Comparison of ENCODE assay signal across 1 cellular context in the genomic region with DNA sequence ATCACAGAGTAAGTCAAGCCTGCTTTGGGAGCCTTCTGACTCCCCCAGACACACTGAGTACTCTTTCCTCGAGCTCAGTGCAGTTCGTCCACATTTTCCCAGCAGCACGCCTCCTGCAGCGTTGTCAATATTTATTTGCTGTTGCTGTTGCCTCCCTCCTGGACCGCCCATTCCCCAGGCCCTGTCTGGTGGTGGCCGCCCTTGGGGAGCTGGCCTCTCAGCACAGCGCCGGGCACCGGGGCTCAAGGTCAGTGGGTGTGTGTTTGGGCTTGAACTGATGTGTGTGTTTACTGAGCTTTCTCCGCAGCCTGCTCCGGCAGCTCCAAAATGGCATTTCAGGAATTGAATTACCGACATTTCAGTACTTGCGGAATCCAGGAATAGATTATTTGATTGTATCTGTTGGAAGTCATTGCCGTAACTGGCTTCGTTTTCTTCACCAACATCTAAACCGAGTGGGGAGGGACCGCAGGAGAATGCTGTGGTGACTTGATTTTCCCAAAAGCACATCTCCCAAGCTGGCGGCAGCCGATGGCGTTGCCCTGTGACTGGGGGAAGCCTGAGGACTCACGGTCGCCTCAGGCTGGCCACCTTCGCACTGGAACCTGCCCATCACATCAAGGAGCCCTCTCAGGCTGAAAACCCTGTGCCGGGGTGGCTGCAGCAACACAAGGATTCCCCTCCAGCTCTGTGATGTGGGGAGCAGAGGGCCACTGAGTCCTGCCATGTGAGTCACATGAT.
A peak's percentile ranks its signal among the peaks of the same experiment; 100 is the strongest.
TF ChIP-seq lines count a peak whose summit lies in the region.

No MANE protein-coding gene starts in this region.

TF ChIP-seq in HepG2, 621 proteins besides CTCF, POLR2A, EP300 and RAD21 (continued from another document and continues in another):
- no peak for TF ChIP-seq SP1 (IDR thresholded peaks at IDR 0.05)
- TF ChIP-seq SP1 (CRISPR knock-in tag; IDR thresholded peaks at IDR 0.05) = peak; percentile 57; the same call in 1 of the 2 replicates
- TF ChIP-seq ZNF24 (IDR thresholded peaks at IDR 0.05) = no peak
- TF ChIP-seq CENPX (CRISPR knock-in tag; IDR thresholded peaks at IDR 0.05) = no peak
- no peak; the same call in 1 of the 2 replicates for TF ChIP-seq NAIF1 (CRISPR knock-in tag; IDR thresholded peaks at IDR 0.05; ENCODE audit: borderline replicate concordance)
- TF ChIP-seq, protein P1, sequence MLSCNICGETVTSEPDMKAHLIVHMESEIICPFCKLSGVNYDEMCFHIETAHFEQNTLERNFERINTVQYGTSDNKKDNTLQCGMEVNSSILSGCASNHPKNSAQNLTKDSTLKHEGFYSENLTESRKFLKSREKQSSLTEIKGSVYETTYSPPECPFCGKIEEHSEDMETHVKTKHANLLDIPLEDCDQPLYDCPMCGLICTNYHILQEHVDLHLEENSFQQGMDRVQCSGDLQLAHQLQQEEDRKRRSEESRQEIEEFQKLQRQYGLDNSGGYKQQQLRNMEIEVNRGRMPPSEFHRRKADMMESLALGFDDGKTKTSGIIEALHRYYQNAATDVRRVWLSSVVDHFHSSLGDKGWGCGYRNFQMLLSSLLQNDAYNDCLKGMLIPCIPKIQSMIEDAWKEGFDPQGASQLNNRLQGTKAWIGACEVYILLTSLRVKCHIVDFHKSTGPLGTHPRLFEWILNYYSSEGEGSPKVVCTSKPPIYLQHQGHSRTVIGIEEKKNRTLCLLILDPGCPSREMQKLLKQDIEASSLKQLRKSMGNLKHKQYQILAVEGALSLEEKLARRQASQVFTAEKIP (CRISPR knock-in tag; IDR thresholded peaks at IDR 0.05; ENCODE audit: borderline replicate concordance) = no peak
- TF ChIP-seq BATF2 (CRISPR knock-in tag; IDR thresholded peaks at IDR 0.05) = no peak; the same call in 1 of the 2 replicates
- 0 out of 2 replicates have a peak, but pooled peaks have one; percentile 19 for TF ChIP-seq MLXIP (CRISPR knock-in tag; IDR thresholded peaks at IDR 0.05; ENCODE audit: borderline replicate concordance)
- TF ChIP-seq ZNF460 (CRISPR knock-in tag; IDR thresholded peaks at IDR 0.05; ENCODE audit: borderline replicate concordance) = peak; percentile 73; the same call in 1 of the 2 replicates
- peak; percentile 95; the same call in 2 of the 3 replicates for TF ChIP-seq MXI1 (IDR thresholded peaks at IDR 0.05; ENCODE audit: borderline replicate concordance, low read depth, low read length)
- TF ChIP-seq TBX3 (IDR thresholded peaks at IDR 0.05; ENCODE audit: borderline replicate concordance) = peak; percentile 19; the same call in 1 of the 2 replicates
- TF ChIP-seq NFE2L1 (CRISPR knock-in tag; IDR thresholded peaks at IDR 0.05; ENCODE audit: borderline replicate concordance) = no peak
- TF ChIP-seq ZNF207 (IDR thresholded peaks at IDR 0.05; ENCODE audit: borderline replicate concordance) = no peak
- TF ChIP-seq SAFB2 (CRISPR knock-in tag; IDR thresholded peaks at IDR 0.05; ENCODE audit: borderline replicate concordance, low read depth) = no peak
- TF ChIP-seq ZBTB40 (IDR thresholded peaks at IDR 0.05) = no peak
- peak; percentile 45; the same call in 1 of the 2 replicates for TF ChIP-seq ZBTB40 (CRISPR knock-in tag; IDR thresholded peaks at IDR 0.05)
- peak; percentile 40 for TF ChIP-seq ZNF781 (CRISPR knock-in tag; IDR thresholded peaks at IDR 0.05; ENCODE audit: borderline replicate concordance, not compliant biosample characterization)
- TF ChIP-seq GTF3A (CRISPR knock-in tag; conservative IDR thresholded peaks at IDR 0.05) = no peak
- TF ChIP-seq, protein P2, sequence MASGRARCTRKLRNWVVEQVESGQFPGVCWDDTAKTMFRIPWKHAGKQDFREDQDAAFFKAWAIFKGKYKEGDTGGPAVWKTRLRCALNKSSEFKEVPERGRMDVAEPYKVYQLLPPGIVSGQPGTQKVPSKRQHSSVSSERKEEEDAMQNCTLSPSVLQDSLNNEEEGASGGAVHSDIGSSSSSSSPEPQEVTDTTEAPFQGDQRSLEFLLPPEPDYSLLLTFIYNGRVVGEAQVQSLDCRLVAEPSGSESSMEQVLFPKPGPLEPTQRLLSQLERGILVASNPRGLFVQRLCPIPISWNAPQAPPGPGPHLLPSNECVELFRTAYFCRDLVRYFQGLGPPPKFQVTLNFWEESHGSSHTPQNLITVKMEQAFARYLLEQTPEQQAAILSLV (CRISPR knock-in tag; IDR thresholded peaks at IDR 0.05; ENCODE audit: borderline replicate concordance) = peak; percentile 78; the same call in 1 of the 2 replicates
- no peak for TF ChIP-seq PCBP2 (optimal IDR thresholded peaks at IDR 0.05; ENCODE audit: low read depth, low read length, poor library complexity, severe bottlenecking)
- TF ChIP-seq ZNF510 (CRISPR knock-in tag; IDR thresholded peaks at IDR 0.05; ENCODE audit: low read depth) = no peak
- peak; percentile 56 for TF ChIP-seq ZNF891 (CRISPR knock-in tag; IDR thresholded peaks at IDR 0.05)
- TF ChIP-seq MAFK (conservative IDR thresholded peaks at IDR 0.05 in 1 of 2, IDR thresholded peaks at IDR 0.05 in 1 of 2; ENCODE audit: low read length in 2 of 2) = no peak
- TF ChIP-seq ZNF343 (CRISPR knock-in tag; IDR thresholded peaks at IDR 0.05) = peak; percentile 62; the same call in 1 of the 2 replicates
- no peak for TF ChIP-seq MTF1 (CRISPR knock-in tag; IDR thresholded peaks at IDR 0.05)
- TF ChIP-seq, protein P3, sequence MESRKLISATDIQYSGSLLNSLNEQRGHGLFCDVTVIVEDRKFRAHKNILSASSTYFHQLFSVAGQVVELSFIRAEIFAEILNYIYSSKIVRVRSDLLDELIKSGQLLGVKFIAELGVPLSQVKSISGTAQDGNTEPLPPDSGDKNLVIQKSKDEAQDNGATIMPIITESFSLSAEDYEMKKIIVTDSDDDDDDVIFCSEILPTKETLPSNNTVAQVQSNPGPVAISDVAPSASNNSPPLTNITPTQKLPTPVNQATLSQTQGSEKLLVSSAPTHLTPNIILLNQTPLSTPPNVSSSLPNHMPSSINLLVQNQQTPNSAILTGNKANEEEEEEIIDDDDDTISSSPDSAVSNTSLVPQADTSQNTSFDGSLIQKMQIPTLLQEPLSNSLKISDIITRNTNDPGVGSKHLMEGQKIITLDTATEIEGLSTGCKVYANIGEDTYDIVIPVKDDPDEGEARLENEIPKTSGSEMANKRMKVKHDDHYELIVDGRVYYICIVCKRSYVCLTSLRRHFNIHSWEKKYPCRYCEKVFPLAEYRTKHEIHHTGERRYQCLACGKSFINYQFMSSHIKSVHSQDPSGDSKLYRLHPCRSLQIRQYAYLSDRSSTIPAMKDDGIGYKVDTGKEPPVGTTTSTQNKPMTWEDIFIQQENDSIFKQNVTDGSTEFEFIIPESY (CRISPR knock-in tag; IDR thresholded peaks at IDR 0.05) = no peak
- 0 out of 2 replicates have a peak, but pooled peaks have one; percentile 13 for TF ChIP-seq NRL (CRISPR knock-in tag; IDR thresholded peaks at IDR 0.05; ENCODE audit: borderline replicate concordance)
- no peak; the same call in 1 of the 2 replicates for TF ChIP-seq RNF2 (conservative IDR thresholded peaks at IDR 0.05; ENCODE audit: low read depth)
- TF ChIP-seq SNAPC2 (CRISPR knock-in tag; IDR thresholded peaks at IDR 0.05) = no peak
- peak; percentile 81; the same call in 1 of the 2 replicates for TF ChIP-seq MEIS2 (CRISPR knock-in tag; IDR thresholded peaks at IDR 0.05)
- no peak for TF ChIP-seq IRX3 (CRISPR knock-in tag; IDR thresholded peaks at IDR 0.05; ENCODE audit: borderline replicate concordance, low read depth)
- TF ChIP-seq PHF5A (CRISPR knock-in tag; IDR thresholded peaks at IDR 0.05; ENCODE audit: low read depth, unreplicated experiment) = peak; percentile 94
- TF ChIP-seq ZNF276 (CRISPR knock-in tag; IDR thresholded peaks at IDR 0.05; ENCODE audit: low read depth) = no peak; the same call in 1 of the 2 replicates
